8 cellular contexts compared by ENCODE assay signal in genomic region chr12:65232490-65233077, GRCh38.
DNase-seq lines count a peak whose midpoint lies in the region; ATAC-seq and TF ChIP-seq lines count a peak whose summit lies in the region.

No MANE protein-coding gene starts in this region.

- no peak for ATAC-seq in GM18870 (IDR thresholded peaks at IDR 0.05; ENCODE audit: unreplicated experiment)

- DNase-seq in HCEC 1CT: peak; percentile 36
- DNase-seq in kidney tubule cell (ENCODE audit: low spot score): peak; percentile 21
- DNase-seq in caudate nucleus (lab: John Stamatoyannopoulos, UW): no peak
- DNase-seq in NK-92 treated with Interleukin-12 subunit alpha and Interleukin-12 subunit beta, amount 100 ng/mL, for 24 hours (lab: John Stamatoyannopoulos, UW): no peak
- DNase-seq in OCI-M2 (lab: John Stamatoyannopoulos, UW; ENCODE audit: unreplicated experiment): no peak

- H3K27ac ChIP-seq in C4-2B (no peak overlapping the region), VCaP (no peak overlapping the region), caudate nucleus (ENCODE audit: low read depth, low read length) (no peak overlapping the region)

- TF ChIP-seq CTCF in C4-2B (conservative IDR thresholded peaks at IDR 0.05) (peak; percentile 77), VCaP (conservative IDR thresholded peaks at IDR 0.05) (peak; percentile 75)

Comparison
In these comparisons a context has a peak if more than half of its experiments do, and no peak if none do; other contexts are left out.
1. DNase-seq: peak in HCEC 1CT (single experiment) and kidney tubule cell (single experiment); none in caudate nucleus (0 of 61), NK-92 treated with Interleukin-12 subunit alpha and Interleukin-12 subunit beta, amount 100 ng/mL, for 24 hours (single experiment) and OCI-M2 (single experiment).